20 cellular contexts compared by ENCODE assay signal in the genomic region with DNA sequence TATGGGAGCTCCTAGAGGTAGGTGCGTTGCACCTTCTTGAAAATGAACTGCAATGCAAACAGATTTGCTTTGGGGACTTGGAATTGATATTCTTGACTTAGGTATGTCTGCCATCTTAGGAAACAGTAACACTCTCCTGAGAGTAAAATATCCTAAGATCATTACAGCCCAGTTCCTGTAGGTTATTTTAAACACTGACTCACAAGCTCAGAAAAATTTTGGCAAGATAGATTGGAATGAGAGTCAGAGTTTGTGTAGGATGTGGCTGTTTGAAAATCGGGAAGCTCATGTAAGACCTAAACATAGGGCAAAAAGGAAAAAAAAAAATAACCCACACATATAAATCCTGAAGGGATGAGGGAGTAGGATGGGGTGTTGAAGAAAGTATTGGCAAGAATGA.
"Had no signal": no experiment of that assay in that cellular context is flagged by ENCODE, and none has a peak within 500 bp of the region (broad histone marks: within the 10 kb centered on the region; RNA-seq: fewer than 3 reads in every experiment).

No MANE protein-coding gene starts in this region.

- H3K9me3 ChIP-seq: esophagus muscularis mucosa, neutrophil, thyroid gland had no signal

- H3K4me3 ChIP-seq: dorsolateral prefrontal cortex, esophagus muscularis mucosa, hepatocyte, lung, sigmoid colon, suprapubic skin, thyroid gland had no signal

- H3K36me3 ChIP-seq: esophagus muscularis mucosa, neutrophil, sigmoid colon, suprapubic skin, thyroid gland had no signal

- H3K79me2 ChIP-seq: hepatocyte had no signal

- H3K4me2 ChIP-seq: hepatocyte had no signal

- H3K4me1 ChIP-seq: esophagus muscularis mucosa, foreskin keratinocyte, sigmoid colon, suprapubic skin, thyroid gland had no signal

- H3K27ac ChIP-seq: dorsolateral prefrontal cortex, epithelial cell of prostate, esophagus muscularis mucosa, foreskin keratinocyte, hepatocyte, neutrophil, sigmoid colon, suprapubic skin, thyroid gland had no signal

- H3K27me3 ChIP-seq: dorsolateral prefrontal cortex, foreskin keratinocyte, hepatocyte, neutrophil, sigmoid colon, suprapubic skin, thyroid gland had no signal

- DNase-seq: cortex of kidney; dorsolateral prefrontal cortex; effector CD8-positive, alpha-beta T cell; foreskin keratinocyte; left colon; left ventricle myocardium superior; mesenchymal stem cell; midbrain; naive B cell; sigmoid colon; small intestine; stimulated activated CD4-positive, alpha-beta T cell treated with anti-CD3 and anti-CD28 coated beads, Interleukin-12 subunit alpha, Interleukin-12 subunit beta, amount 100 ng/mL, for 4 hours; stimulated activated naive CD4-positive, alpha-beta T cell treated with Interleukin-2 at 50 U/mL for 16 hours; thyroid gland had no signal

- ATAC-seq: foreskin keratinocyte, left colon, left ventricle myocardium superior had no signal

- H2AFZ ChIP-seq: hepatocyte had no signal
